ENCODE assay signal across 8 cellular contexts in genomic region chr7:87220026-87220733, GRCh38. TPM values are rescaled to one million over a fixed set of nuclear protein-coding genes. Genes with fewer than 3 reads are reported as not detected.
DNase-seq lines count a peak whose midpoint lies in the region; ATAC-seq and TF ChIP-seq lines count a peak whose summit lies in the region.

No MANE protein-coding gene starts in this region.

- TF ChIP-seq CTCF in right lobe of liver (IDR thresholded peaks at IDR 0.05) = no peak

- H3K27me3 Mint-ChIP-seq in activated CD4-positive, alpha-beta T cell treated with anti-CD3 and anti-CD28 coated beads, Interleukin-2, amount 10 ng/mL, durations not matched to agents 7 days and 5 days = peaks cover 7% of the 10 kb centered on the region

- peak overlapping the region; percentile 69 to 72 (median 71) for H3K27ac ChIP-seq in right lobe of liver

- H3K4me3 ChIP-seq in right lobe of liver = peak overlapping the region; percentile 70 to 76 (median 72)

- no peaks in the 10 kb centered on the region for H3K9me3 Mint-ChIP-seq in activated CD4-positive, alpha-beta T cell treated with anti-CD3 and anti-CD28 coated beads, Interleukin-2, amount 10 ng/mL, durations not matched to agents 7 days and 5 days

- POLR2A ChIA-PET in activated CD4-positive, alpha-beta T cell treated with anti-CD3 and anti-CD28 coated beads, Interleukin-2, amount 10 ng/mL, durations not matched to agents 7 days and 5 days (lab: Charles Lee) = interaction anchor here (1.1 to 2.4 kb wide), 2 partner anchors 68 to 125 kb away, joined by 3 to 12 read pairs; partner anchors contain the start of gene DMTF1

- H3K9me3 ChIP-seq in right lobe of liver = no peaks in the 10 kb centered on the region

- peak overlapping the region; percentile 98 for H3K27ac Mint-ChIP-seq in activated CD4-positive, alpha-beta T cell treated with anti-CD3 and anti-CD28 coated beads, Interleukin-2, amount 10 ng/mL, durations not matched to agents 7 days and 5 days

- intact Hi-C loops in right lobe of liver (cut with DNase I) = no loop called here

- peak; percentile 85 for DNase-seq in AG08395 (ENCODE audit: low spot score)
- DNase-seq in NCI-H345 treated with DMSO at 0.1 percent for 48 hours (lab: John Stamatoyannopoulos, UW; ENCODE audit: unreplicated experiment) = peak; percentile 40
- peak; percentile 84 for DNase-seq in activated CD4-positive, alpha-beta T cell treated with anti-CD3 and anti-CD28 coated beads, Interleukin-2, amount 10 ng/mL, durations not matched to agents 7 days and 5 days
- DNase-seq in dedifferentiated amniotic fluid mesenchymal stem cell (ENCODE audit: extremely low spot score) = peak; percentile 66
- peak; percentile 73 to 81 (median 78) for DNase-seq in right lobe of liver
- DNase-seq in stimulated activated CD4-positive, alpha-beta T cell treated with anti-CD3 and anti-CD28 coated beads, Interleukin-4, amount 100 ng/mL, for 24 hours = peak; percentile 83

- H3K4me1 Mint-ChIP-seq in activated CD4-positive, alpha-beta T cell treated with anti-CD3 and anti-CD28 coated beads, Interleukin-2, amount 10 ng/mL, durations not matched to agents 7 days and 5 days = peaks cover 31% of the 10 kb centered on the region

- H3K4me1 ChIP-seq in right lobe of liver = no peaks in the 10 kb centered on the region

- peaks cover 30% of the 10 kb centered on the region for H3K36me3 Mint-ChIP-seq in activated CD4-positive, alpha-beta T cell treated with anti-CD3 and anti-CD28 coated beads, Interleukin-2, amount 10 ng/mL, durations not matched to agents 7 days and 5 days (ENCODE audit: low read depth)

- TF ChIP-seq POLR2A in right lobe of liver (IDR thresholded peaks at IDR 0.05) = peak; percentile 60

- no peaks in the 10 kb centered on the region for H3K27me3 ChIP-seq in right lobe of liver

- ATAC-seq in GM18870 (IDR thresholded peaks at IDR 0.05; ENCODE audit: unreplicated experiment) (peak; percentile 14), HG03103 (IDR thresholded peaks at IDR 0.05; ENCODE audit: low read depth, unreplicated experiment) (peak; percentile 30), right lobe of liver (peak; percentile 76 to 79 (median 77))

- WGBS in right lobe of liver (ENCODE audit: insufficient coverage, low coverage, low lambda C conversion rate, missing lambda C conversion rate) = 0% methylated on average over 14 of the region's 75 CpGs

- H3K4me3 Mint-ChIP-seq in activated CD4-positive, alpha-beta T cell treated with anti-CD3 and anti-CD28 coated beads, Interleukin-2, amount 10 ng/mL, durations not matched to agents 7 days and 5 days = peak overlapping the region; percentile 99

- no peaks in the 10 kb centered on the region for H3K36me3 ChIP-seq in right lobe of liver

- CTCF ChIA-PET in activated CD4-positive, alpha-beta T cell treated with anti-CD3 and anti-CD28 coated beads, Interleukin-2, amount 10 ng/mL, durations not matched to agents 7 days and 5 days (lab: Charles Lee) = interaction anchor here (0.5 to 1.7 kb wide), 6 partner anchors 9 to 72 kb away, joined by 3 to 8 read pairs (median 5); partner anchors contain the start of gene DMTF1

RNA-seq across cellular contexts. Expression of gene TMEM243, which starts 0.6 kb away (rescaled TPM):
- 10 to 100 TPM; 46.2 to 51.6 TPM for total RNA-seq in activated CD4-positive, alpha-beta T cell treated with anti-CD3 and anti-CD28 coated beads, Interleukin-2, amount 10 ng/mL, durations not matched to agents 7 days and 5 days
- total RNA-seq in right lobe of liver = 1 to 10 TPM; 2.0 to 5.1 (median 4.3) TPM

Comparison
In these comparisons a context has a peak if more than half of its experiments do, and no peak if none do; other contexts are left out.
1. Peak in every context shown above with its lines: DNase-seq, ATAC-seq, H3K4me3 ChIP-seq and H3K27ac ChIP-seq.
2. ATAC-seq: peak in every context shown above with its lines; median percentile 77 in right lobe of liver; 30 in HG03103; 14 in GM18870.
3. RNA of gene TMEM243, which starts 0.6 kb away (total RNA-seq): 46.2 to 51.6 TPM in activated CD4-positive, alpha-beta T cell treated with anti-CD3 and anti-CD28 coated beads, Interleukin-2, amount 10 ng/mL, durations not matched to agents 7 days and 5 days; 2.0 to 5.1 TPM in right lobe of liver; every median in the first group is over 4 times any median in the second.